Comparison of ENCODE assay signal across 7 cellular contexts in the genomic region with DNA sequence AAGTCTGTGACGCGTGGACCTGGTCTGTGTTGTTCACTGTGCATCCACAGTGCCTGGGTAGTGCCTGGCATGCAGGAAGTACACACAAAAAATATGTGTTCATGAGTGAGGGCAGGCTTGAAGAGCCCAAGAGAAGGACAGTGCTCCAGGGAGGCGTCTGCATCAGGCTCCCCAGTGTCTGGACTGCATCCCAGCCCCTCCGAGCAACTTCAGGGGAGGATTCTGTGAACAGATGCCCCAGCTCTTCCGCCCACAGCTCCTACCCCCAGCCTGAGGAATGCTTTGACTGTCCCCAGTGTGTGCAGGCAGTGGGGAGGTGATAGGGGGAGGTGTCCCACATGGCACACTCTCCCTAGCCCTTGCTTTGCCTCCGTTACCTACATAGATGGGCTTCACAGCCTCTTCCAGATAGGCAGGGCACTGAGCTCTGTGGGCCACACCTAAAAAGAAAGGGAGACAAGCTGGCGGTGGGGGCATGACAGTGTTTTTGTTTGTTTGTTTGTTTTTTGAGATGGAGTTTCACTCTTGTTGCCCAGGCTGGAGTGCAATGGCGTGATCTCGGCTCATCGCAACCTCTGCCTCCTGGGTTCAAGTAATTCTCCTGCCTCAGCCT. TPM values are rescaled to one million over a fixed set of nuclear protein-coding genes. Genes with fewer than 3 reads are reported as not detected.
DNase-seq lines count a peak whose midpoint lies in the region; ATAC-seq, FAIRE-seq and TF ChIP-seq lines count a peak whose summit lies in the region.

No MANE protein-coding gene starts in this region.

- peak in 2 of 4 experiments; percentile 15 to 33 for ATAC-seq in T-cell (replicated peaks in 1 of 4)
- no peak for ATAC-seq in GM21528 (IDR thresholded peaks at IDR 0.05; ENCODE audit: low FRiP score, unreplicated experiment)
- no peak for ATAC-seq in right cardiac atrium

- H3K27me3 ChIP-seq in HL-60 (ENCODE audit: insufficient read depth, poor library complexity, severe bottlenecking) = no peaks in the 10 kb centered on the region
- H3K27me3 ChIP-seq in keratinocyte (ENCODE audit: control insufficient read depth, extremely low read depth, insufficient read depth, low read length) = no peaks in the 10 kb centered on the region
- H3K27me3 ChIP-seq in smooth muscle cell (ENCODE audit: low read depth) = no peaks in the 10 kb centered on the region
- H3K27me3 ChIP-seq in right cardiac atrium (ENCODE audit: control insufficient read depth, insufficient read depth) = no peaks in the 10 kb centered on the region

- H3F3A ChIP-seq in smooth muscle cell (ENCODE audit: low read depth) = no peaks in the 10 kb centered on the region

- intact Hi-C loops in right cardiac atrium (cut with DNase I) = no loop called here

- H3K79me2 ChIP-seq in keratinocyte (ENCODE audit: control insufficient read depth, insufficient read depth, low read length) = no peaks in the 10 kb centered on the region
- no peaks in the 10 kb centered on the region for H3K79me2 ChIP-seq in smooth muscle cell (ENCODE audit: low read depth)

- H3K36me3 ChIP-seq in keratinocyte (ENCODE audit: control insufficient read depth in 2 of 2, extremely low read depth in 1 of 2, insufficient read depth in 2 of 2, low read length in 2 of 2) (no peaks in the 10 kb centered on the region), smooth muscle cell (ENCODE audit: low read depth) (no peaks in the 10 kb centered on the region)

- no peaks in the 10 kb centered on the region for H3K9me1 ChIP-seq in keratinocyte (ENCODE audit: control insufficient read depth, extremely low read depth, insufficient read depth, low read length)

- H3K4me3 ChIP-seq in HL-60 (replicated peaks; ENCODE audit: insufficient read depth, low read length) (no peak overlapping the region), keratinocyte (ENCODE audit: control insufficient read depth in 2 of 3, extremely low read depth in 1 of 3, insufficient read depth in 2 of 3, low read depth in 1 of 3, low read length in 3 of 3) (peak overlapping the region in 1 of 3 experiments; percentile 1), smooth muscle cell (no peak overlapping the region), right cardiac atrium (ENCODE audit: low read length) (no peak overlapping the region)

- no peaks in the 10 kb centered on the region for H3K9me3 ChIP-seq in keratinocyte (ENCODE audit: control insufficient read depth, low read depth, low read length)
- H3K9me3 ChIP-seq in smooth muscle cell (replicated peaks; ENCODE audit: low read depth) = no peaks in the 10 kb centered on the region
- no peaks in the 10 kb centered on the region for H3K9me3 ChIP-seq in right cardiac atrium (ENCODE audit: control insufficient read depth, low read length)

- dilution Hi-C loops in keratinocyte (cut with MboI; ENCODE audit: extremely low pct_ligation_motif_present, low sequenced_read_pairs) = no loop called here

- peaks cover 23% of the 10 kb centered on the region for H3K36me3 Mint-ChIP-seq in T-cell

- H4K20me1 ChIP-seq in keratinocyte (ENCODE audit: control insufficient read depth, extremely low read depth, insufficient read depth, low read length) = no peaks in the 10 kb centered on the region
- H4K20me1 ChIP-seq in smooth muscle cell (ENCODE audit: low read depth) = no peaks in the 10 kb centered on the region

- TF ChIP-seq CTCF in HL-60 (IDR thresholded peaks at IDR 0.05; ENCODE audit: insufficient read depth, low read length) = no peak
- TF ChIP-seq CTCF in keratinocyte (optimal IDR thresholded peaks at IDR 0.05 in 1 of 3, IDR thresholded peaks at IDR 0.05 in 1 of 3, conservative IDR thresholded peaks at IDR 0.05 in 1 of 3; ENCODE audit: extremely low read depth in 1 of 3, insufficient read depth in 2 of 3, low read length in 3 of 3) = no peak
- TF ChIP-seq CTCF in smooth muscle cell (IDR thresholded peaks at IDR 0.05; ENCODE audit: borderline replicate concordance, insufficient read depth, poor library complexity, severe bottlenecking) = no peak

- H3K4me1 Mint-ChIP-seq in T-cell = peaks cover 92 to 98% (median 93%) of the 10 kb centered on the region in 3 donors

- H3K27ac ChIP-seq in HL-60 (replicated peaks) (peak overlapping the region; percentile 92), keratinocyte (ENCODE audit: control insufficient read depth, insufficient read depth, low read length) (peak overlapping the region; percentile 68), smooth muscle cell (ENCODE audit: low read depth) (no peak overlapping the region), right cardiac atrium (ENCODE audit: low read length) (no peak overlapping the region)

- POLR2A ChIA-PET in T-cell (lab: Charles Lee) = interaction anchor here (0.5 to 4.4 kb wide), 11 partner anchors 9 to 77 kb away, joined by 3 to 111 read pairs (median 6); partner anchors contain the start of gene IRF1 (in 1 of the 2)

- H3K4me1 ChIP-seq in keratinocyte (ENCODE audit: control insufficient read depth, extremely low read depth, insufficient read depth, low read length) (peaks cover 41% of the 10 kb centered on the region), smooth muscle cell (ENCODE audit: low read depth) (peaks cover 14% of the 10 kb centered on the region), right cardiac atrium (ENCODE audit: control insufficient read depth, insufficient read depth, low read length) (peaks cover 25% of the 10 kb centered on the region)

- H3K27me3 Mint-ChIP-seq in T-cell = no peaks in the 10 kb centered on the region

- WGBS in smooth muscle cell (ENCODE audit: low lambda C conversion rate) = 64% methylated on average over 10 of the region's 10 CpGs
- WGBS in right cardiac atrium = 84% methylated on average over 10 of the region's 10 CpGs

- FAIRE-seq in keratinocyte (lab: Jason Lieb, UNC) = peak; percentile 41

- H3K4me2 ChIP-seq in keratinocyte (ENCODE audit: control insufficient read depth, extremely low read depth, insufficient read depth, low read depth, low read length) = peak overlapping the region; percentile 86
- peak overlapping the region; percentile 5 for H3K4me2 ChIP-seq in smooth muscle cell

- peak overlapping the region; percentile 69 for H2AFZ ChIP-seq in keratinocyte (ENCODE audit: control insufficient read depth, low read length)
- H2AFZ ChIP-seq in smooth muscle cell (ENCODE audit: low read depth) = no peak overlapping the region

- peak overlapping the region; percentile 97 to 100 for H3K27ac Mint-ChIP-seq in T-cell

- peak overlapping the region; percentile 45 to 77 (median 60) for H3K4me3 Mint-ChIP-seq in T-cell

- CTCF ChIA-PET in T-cell (lab: Charles Lee) = interaction anchor here (0.6 to 4.5 kb wide), 11 partner anchors 9 to 79 kb away, joined by 3 to 61 read pairs (median 6); no protein-coding TSS in a partner anchor

- no peaks in the 10 kb centered on the region for H3K9me3 Mint-ChIP-seq in T-cell

- DNase-seq in HL-60 (ENCODE audit: low read depth in 1 of 2, low spot score in 1 of 2) (no peak), T-cell (no peak), keratinocyte (ENCODE audit: low read depth, low spot score) (no peak), smooth muscle cell (lab: John Stamatoyannopoulos, UW; ENCODE audit: unreplicated experiment) (no peak), midbrain (lab: John Stamatoyannopoulos, UW) (no peak), right cardiac atrium (no peak)

- H3K9ac ChIP-seq in keratinocyte (ENCODE audit: control insufficient read depth, extremely low read depth, insufficient read depth, low read length) (peak overlapping the region; percentile 54), smooth muscle cell (ENCODE audit: low read depth) (no peak overlapping the region)

RNA-seq across cellular contexts. Expression of gene IRF1, which starts 25.4 kb away (rescaled TPM):
- total RNA-seq in T-cell (100 to 1,000 TPM; 167 to 859 (median 252) TPM), smooth muscle cell (15.7 and 18.0 TPM in 2 replicates), right cardiac atrium (10 to 100 TPM in 3 of 4 donors, 1 to 10 TPM in 1; 9.4 to 17.9 (median 13.8) TPM)
- polyA plus RNA-seq in keratinocyte (3.7 to 16.4 TPM (median 6.2 TPM) in 3 replicates), smooth muscle cell (19.1 and 25.5 TPM in 2 replicates), right cardiac atrium (11.7 TPM)
- polyA plus RNA-seq in keratinocyte (2011; ENCODE audit: low read depth) = 1.5 TPM
- 5.1 and 5.5 TPM in 2 replicates for polyA plus RNA-seq in keratinocyte (2011; cell fraction: cytosol; rRNA removed)
- 10.1 and 10.5 TPM in 2 replicates for polyA plus RNA-seq in keratinocyte (2011; cell fraction: nucleus; rRNA removed)
- polyA plus RNA-seq in keratinocyte (2012; ENCODE audit: low replicate concordance) = 3.0 and 14.7 TPM in 2 replicates
- polyA minus RNA-seq in keratinocyte = 4.8 to 17.6 TPM (median 13.9 TPM) in 3 replicates
- polyA minus RNA-seq in keratinocyte (2011; cell fraction: cytosol; rRNA and poly(A)+ RNA removed) = 2.1 TPM
- polyA minus RNA-seq in keratinocyte (2011; cell fraction: nucleus; rRNA and poly(A)+ RNA removed) = 8.0 and 9.3 TPM in 2 replicates

Comparison
In these comparisons a context has a peak if more than half of its experiments do, and no peak if none do; other contexts are left out.
1. H3K27ac ChIP-seq: peak in HL-60 (single experiment) and keratinocyte (single experiment); none in smooth muscle cell (single experiment) and right cardiac atrium (single experiment).